17 cellular contexts compared by ENCODE assay signal in genomic region chr6:108585921-108586320, GRCh38. TPM values are rescaled to one million over a fixed set of nuclear protein-coding genes. Genes with fewer than 3 reads are reported as not detected.
DNase-seq lines count a peak whose midpoint lies in the region; ATAC-seq and TF ChIP-seq lines count a peak whose summit lies in the region.
"Had no signal": no experiment of that assay in that cellular context is flagged by ENCODE, and none has a peak within 500 bp of the region (broad histone marks: within the 10 kb centered on the region; RNA-seq: fewer than 3 reads in every experiment).

No MANE protein-coding gene starts in this region.

- H3K27ac ChIP-seq in SK-N-MC, result peak overlapping the region; percentile 68
- H3K27ac ChIP-seq in lower lobe of right lung, result peak overlapping the region; percentile 92
- peak overlapping the region in 5 of 8 donors; percentile 16 to 88 (median 82) for H3K27ac ChIP-seq in spleen
- H3K27ac ChIP-seq: SJSA1 had no signal

- no peak overlapping the region for H3K4me3 Mint-ChIP-seq in activated CD4-positive, alpha-beta memory T cell treated with anti-CD3 and anti-CD28 coated beads for 36 hours
- H3K4me3 Mint-ChIP-seq in glutamatergic neuron (ENCODE audit: unreplicated experiment), result no peak overlapping the region
- H3K4me3 Mint-ChIP-seq: activated CD4-positive, alpha-beta memory T cell treated with anti-CD3 and anti-CD28 coated beads, Interleukin-2, amount 10 ng/mL, durations not matched to agents 7 days and 5 days had no signal

- H3K4me3 ChIP-seq in SK-N-MC, result no peak overlapping the region
- no peak overlapping the region for H3K4me3 ChIP-seq in lower lobe of right lung
- H3K4me3 ChIP-seq in spleen, result no peak overlapping the region
- H3K4me3 ChIP-seq: SJSA1 had no signal

- WGBS in spleen, 5 donors, result 75 to 82% (median 79%) methylated on average over 4 of the region's 4 CpGs

- H3K4me1 ChIP-seq in lower lobe of right lung (peaks cover 96% of the 10 kb centered on the region), spleen (peaks cover 51 to 96% (median 78%) of the 10 kb centered on the region in 6 donors)
- H3K4me1 ChIP-seq: Caco-2 had no signal

- intact Hi-C loops in lower lobe of right lung (cut with DNase I) (no loop called here), spleen (cut with DNase I; ENCODE audit: low total_unique reads) (no loop called here)
- intact Hi-C loops in activated CD4-positive, alpha-beta memory T cell treated with anti-CD3 and anti-CD28 coated beads for 36 hours (cut with micrococcal nuclease), result no loop called here

- TF ChIP-seq CTCF in lower lobe of right lung (IDR thresholded peaks at IDR 0.05) (no peak), spleen (IDR thresholded peaks at IDR 0.05 in 8 of 11, conservative IDR thresholded peaks at IDR 0.05 in 3 of 11) (no peak), glutamatergic neuron (IDR thresholded peaks at IDR 0.05; ENCODE audit: partially characterized antibody, unreplicated experiment) (no peak)

- H3K27ac Mint-ChIP-seq in activated CD4-positive, alpha-beta memory T cell treated with anti-CD3 and anti-CD28 coated beads for 36 hours, result no peak overlapping the region
- H3K27ac Mint-ChIP-seq in glutamatergic neuron (ENCODE audit: unreplicated experiment), result no peak overlapping the region
- H3K27ac Mint-ChIP-seq: activated CD4-positive, alpha-beta memory T cell treated with anti-CD3 and anti-CD28 coated beads, Interleukin-2, amount 10 ng/mL, durations not matched to agents 7 days and 5 days had no signal

- CTCF ChIA-PET in activated CD4-positive, alpha-beta memory T cell treated with anti-CD3 and anti-CD28 coated beads for 36 hours (lab: Charles Lee), result no interaction called here

- ATAC-seq in lower lobe of right lung, result no peak

- H3K36me3 Mint-ChIP-seq in activated CD4-positive, alpha-beta memory T cell treated with anti-CD3 and anti-CD28 coated beads for 36 hours, result no peaks in the 10 kb centered on the region
- H3K36me3 Mint-ChIP-seq in glutamatergic neuron (ENCODE audit: unreplicated experiment), result no peaks in the 10 kb centered on the region

- no peaks in the 10 kb centered on the region for H3K36me3 ChIP-seq in SK-N-MC (ENCODE audit: insufficient read depth, low read length)
- no peaks in the 10 kb centered on the region for H3K36me3 ChIP-seq in lower lobe of right lung
- peaks cover 0 to 5% (median 0%) of the 10 kb centered on the region in 6 donors for H3K36me3 ChIP-seq in spleen
- H3K36me3 ChIP-seq: SJSA1 had no signal

- DNase-seq in EH (ENCODE audit: low read depth) (peak; percentile 57), SK-N-MC (ENCODE audit: low read depth, low spot score) (no peak), lower lobe of right lung (no peak), spleen (no peak), GOT3 (lab: John Stamatoyannopoulos, UW) (no peak), glutamatergic neuron (no peak)
- no peak for DNase-seq in stimulated activated CD4-positive, alpha-beta T cell treated with anti-CD3 and anti-CD28 coated beads, Interleukin-2, amount 100 ng/mL, for 24 hours
- DNase-seq in activated CD4-positive, alpha-beta memory T cell treated with anti-CD3 and anti-CD28 coated beads for 36 hours, result no peak
- DNase-seq: activated CD4-positive, alpha-beta memory T cell treated with anti-CD3 and anti-CD28 coated beads, Interleukin-2, amount 10 ng/mL, durations not matched to agents 7 days and 5 days; amniotic stem cell; Caco-2; GF-D8; midbrain; NK-92 treated with Interleukin-12 subunit alpha and Interleukin-12 subunit beta, amount 100 ng/mL, for 24 hours; posterior cingulate gyrus; stimulated activated CD4-positive, alpha-beta T cell treated with anti-CD3 and anti-CD28 coated beads, Interleukin-2, amount 100 ng/mL, for 48 hours had no signal

- TF ChIP-seq POLR2A in spleen (IDR thresholded peaks at IDR 0.05), result no peak

- H3K27me3 Mint-ChIP-seq in activated CD4-positive, alpha-beta memory T cell treated with anti-CD3 and anti-CD28 coated beads for 36 hours, result no peaks in the 10 kb centered on the region
- no peaks in the 10 kb centered on the region for H3K27me3 Mint-ChIP-seq in glutamatergic neuron (ENCODE audit: unreplicated experiment)
- H3K27me3 Mint-ChIP-seq: activated CD4-positive, alpha-beta memory T cell treated with anti-CD3 and anti-CD28 coated beads, Interleukin-2, amount 10 ng/mL, durations not matched to agents 7 days and 5 days had no signal

- POLR2A ChIA-PET in activated CD4-positive, alpha-beta memory T cell treated with anti-CD3 and anti-CD28 coated beads for 36 hours (lab: Charles Lee), result no interaction called here

- H3K9ac ChIP-seq in SK-N-MC (ENCODE audit: insufficient read length), result no peak overlapping the region

- no peaks in the 10 kb centered on the region for H3K9me3 Mint-ChIP-seq in activated CD4-positive, alpha-beta memory T cell treated with anti-CD3 and anti-CD28 coated beads for 36 hours
- no peaks in the 10 kb centered on the region for H3K9me3 Mint-ChIP-seq in glutamatergic neuron (ENCODE audit: unreplicated experiment)
- H3K9me3 Mint-ChIP-seq: activated CD4-positive, alpha-beta memory T cell treated with anti-CD3 and anti-CD28 coated beads, Interleukin-2, amount 10 ng/mL, durations not matched to agents 7 days and 5 days had no signal

- peaks cover 61% of the 10 kb centered on the region for H3K4me1 Mint-ChIP-seq in activated CD4-positive, alpha-beta memory T cell treated with anti-CD3 and anti-CD28 coated beads for 36 hours (ENCODE audit: low read depth)
- H3K4me1 Mint-ChIP-seq in glutamatergic neuron (ENCODE audit: low read depth, unreplicated experiment), result peaks cover 18% of the 10 kb centered on the region

- no peaks in the 10 kb centered on the region for H3K9me3 ChIP-seq in SK-N-MC (ENCODE audit: low read depth, low read length)
- H3K9me3 ChIP-seq in lower lobe of right lung, result no peaks in the 10 kb centered on the region
- no peaks in the 10 kb centered on the region for H3K9me3 ChIP-seq in spleen
- H3K9me3 ChIP-seq: Caco-2, SJSA1 had no signal

- H3K27me3 ChIP-seq in lower lobe of right lung (ENCODE audit: low read depth) (no peaks in the 10 kb centered on the region), spleen (replicated peaks in 1 of 7) (no peaks in the 10 kb centered on the region)
- H3K27me3 ChIP-seq: SJSA1 had no signal

RNA-seq across cellular contexts. Expression of gene FOXO3, which starts 25.2 kb away (rescaled TPM):
- total RNA-seq in lower lobe of right lung, result 60.1 TPM
- total RNA-seq in spleen, result 10 to 100 TPM; 45.8 to 86.9 (median 75.2) TPM
- 10 to 100 TPM in 2 of 3 donors, 1 to 10 TPM in 1; 9.4 to 12.6 (median 12.0) TPM for polyA plus RNA-seq in spleen
- 1 to 10 TPM; 5.4 to 6.5 TPM for total RNA-seq in activated CD4-positive, alpha-beta memory T cell treated with anti-CD3 and anti-CD28 coated beads for 36 hours
- total RNA-seq in glutamatergic neuron (ENCODE audit: unreplicated experiment), result 30.3 TPM
